Comparison of ENCODE assay signal across 8 cellular contexts in genomic region chr5:142866563-142867275, GRCh38.
DNase-seq lines count a peak whose midpoint lies in the region; ATAC-seq, FAIRE-seq and TF ChIP-seq lines count a peak whose summit lies in the region.

No MANE protein-coding gene starts in this region.

- no peak for TF ChIP-seq POLR2A in Peyer's patch (IDR thresholded peaks at IDR 0.05)

- ATAC-seq in GM19455 (IDR thresholded peaks at IDR 0.05; ENCODE audit: unreplicated experiment) (peak; percentile 78), right cardiac atrium (peak; percentile 4 to 39), HG02970 (IDR thresholded peaks at IDR 0.05; ENCODE audit: low FRiP score, unreplicated experiment) (no peak)
- ATAC-seq in activated naive CD8-positive, alpha-beta T cell treated with anti-CD3 and anti-CD28 coated beads, Interleukin-2, amount 10 ng/mL, durations not matched to agents 7 days and 5 days (ENCODE audit: low read depth), result peak; percentile 82

- peak overlapping the region; percentile 13; the same call in 1 of the 2 replicates for H3K27ac ChIP-seq in HL-60 (replicated peaks)
- H3K27ac ChIP-seq in Peyer's patch, result peak overlapping the region in 1 of 4 donors; percentile 12
- peak overlapping the region; percentile 2 for H3K27ac ChIP-seq in right cardiac atrium (ENCODE audit: low read length)
- peak overlapping the region in 1 of 2 donors; percentile 16 for H3K27ac ChIP-seq in small intestine (ENCODE audit: low read depth in 1 of 2, low read length in 1 of 2)

- H3K36me3 Mint-ChIP-seq in activated naive CD8-positive, alpha-beta T cell treated with anti-CD3 and anti-CD28 coated beads, Interleukin-2, amount 10 ng/mL, durations not matched to agents 7 days and 5 days, result no peaks in the 10 kb centered on the region

- H3K27me3 ChIP-seq in HL-60 (ENCODE audit: insufficient read depth, poor library complexity, severe bottlenecking), result no peaks in the 10 kb centered on the region
- no peaks in the 10 kb centered on the region for H3K27me3 ChIP-seq in Peyer's patch
- H3K27me3 ChIP-seq in right cardiac atrium (ENCODE audit: control insufficient read depth, insufficient read depth), result no peaks in the 10 kb centered on the region
- no peaks in the 10 kb centered on the region for H3K27me3 ChIP-seq in small intestine (ENCODE audit: control insufficient read depth in 2 of 2, insufficient read depth in 2 of 2, low read length in 2 of 2)

- H3K27ac Mint-ChIP-seq in activated naive CD8-positive, alpha-beta T cell treated with anti-CD3 and anti-CD28 coated beads, Interleukin-2, amount 10 ng/mL, durations not matched to agents 7 days and 5 days, result no peak overlapping the region

- WGBS in right cardiac atrium, result 38% methylated on average over 10 of the region's 10 CpGs
- 52 to 54% (median 53%) methylated on average over 10 of the region's 10 CpGs for WGBS in small intestine, 3 donors

- no peak overlapping the region for H3K4me3 Mint-ChIP-seq in activated naive CD8-positive, alpha-beta T cell treated with anti-CD3 and anti-CD28 coated beads, Interleukin-2, amount 10 ng/mL, durations not matched to agents 7 days and 5 days

- FAIRE-seq in small intestine (lab: Jason Lieb, UNC), result no peak

- H3K27me3 Mint-ChIP-seq in activated naive CD8-positive, alpha-beta T cell treated with anti-CD3 and anti-CD28 coated beads, Interleukin-2, amount 10 ng/mL, durations not matched to agents 7 days and 5 days, result peaks cover 1% of the 10 kb centered on the region

- no peaks in the 10 kb centered on the region for H3K9me3 Mint-ChIP-seq in activated naive CD8-positive, alpha-beta T cell treated with anti-CD3 and anti-CD28 coated beads, Interleukin-2, amount 10 ng/mL, durations not matched to agents 7 days and 5 days

- intact Hi-C loops in right cardiac atrium (cut with DNase I), result loop anchor here in 3 of 4 donors (5.0 to 10.0 kb wide), 2 partner anchors 92 to 94 kb away; partner anchors contain the start of gene ARHGAP26 (in 3 of the 3)

- H3K4me1 Mint-ChIP-seq in activated naive CD8-positive, alpha-beta T cell treated with anti-CD3 and anti-CD28 coated beads, Interleukin-2, amount 10 ng/mL, durations not matched to agents 7 days and 5 days, result peaks cover 28% of the 10 kb centered on the region

- DNase-seq in DMS153 treated with DMSO at 0.1 percent for 48 hours (lab: John Stamatoyannopoulos, UW; ENCODE audit: unreplicated experiment) (peak; percentile 43), HL-60 (ENCODE audit: low read depth in 1 of 2, low spot score in 1 of 2) (peak; percentile 42 to 64), Peyer's patch (peak in 2 of 3 donors; percentile 37 to 77), right cardiac atrium (peak in 1 of 3 donors; percentile 50), small intestine (peak; percentile 88)
- peak; percentile 39 for DNase-seq in activated naive CD8-positive, alpha-beta T cell treated with anti-CD3 and anti-CD28 coated beads, Interleukin-2, amount 10 ng/mL, durations not matched to agents 7 days and 5 days

- H3K9me3 ChIP-seq in Peyer's patch, result no peaks in the 10 kb centered on the region
- no peaks in the 10 kb centered on the region for H3K9me3 ChIP-seq in right cardiac atrium (ENCODE audit: control insufficient read depth, low read length)
- H3K9me3 ChIP-seq in small intestine (ENCODE audit: control insufficient read depth, low read depth), result no peaks in the 10 kb centered on the region

- H3K4me1 ChIP-seq in Peyer's patch (peaks cover 0 to 40% (median 8%) of the 10 kb centered on the region in 4 donors), right cardiac atrium (ENCODE audit: control insufficient read depth, insufficient read depth, low read length) (peaks cover 36% of the 10 kb centered on the region), small intestine (ENCODE audit: control insufficient read depth in 2 of 2, insufficient read depth in 1 of 2, low read depth in 1 of 2, low read length in 1 of 2) (peaks cover 7 to 10% of the 10 kb centered on the region in 2 donors)

- H3K4me3 ChIP-seq in HL-60 (replicated peaks; ENCODE audit: insufficient read depth, low read length), result no peak overlapping the region
- no peak overlapping the region for H3K4me3 ChIP-seq in Peyer's patch
- H3K4me3 ChIP-seq in right cardiac atrium (ENCODE audit: low read length), result no peak overlapping the region
- H3K4me3 ChIP-seq in small intestine (ENCODE audit: low read depth in 1 of 2, low read length in 2 of 2), result no peak overlapping the region

- TF ChIP-seq CTCF in HL-60 (IDR thresholded peaks at IDR 0.05; ENCODE audit: insufficient read depth, low read length) (peak; percentile 31), Peyer's patch (IDR thresholded peaks at IDR 0.05) (peak; percentile 48 to 95 (median 87))

- no peaks in the 10 kb centered on the region for H3K36me3 ChIP-seq in Peyer's patch
- no peaks in the 10 kb centered on the region for H3K36me3 ChIP-seq in small intestine (ENCODE audit: control insufficient read depth in 2 of 2, insufficient read depth in 2 of 2, low read length in 2 of 2)

- POLR2A ChIA-PET in activated naive CD8-positive, alpha-beta T cell treated with anti-CD3 and anti-CD28 coated beads, Interleukin-2, amount 10 ng/mL, durations not matched to agents 7 days and 5 days (lab: Charles Lee), result interaction anchor here (0.7 to 1.5 kb wide), 4 partner anchors 68 to 117 kb away, joined by 3 to 15 read pairs (median 4); partner anchors contain the start of gene ARHGAP26
